In genomic region chr17:72761431-72761830, GRCh38 we compare ENCODE assay signal across 27 cellular contexts.
"Had no signal": no experiment of that assay in that cellular context is flagged by ENCODE, and none has a peak within 500 bp of the region (broad histone marks: within the 10 kb centered on the region; RNA-seq: fewer than 3 reads in every experiment).

No MANE protein-coding gene starts in this region.

- H3K36me3 ChIP-seq: left ventricle myocardium inferior, neural progenitor cell, neutrophil, right atrium auricular region, right lobe of liver, thoracic aorta, tibial artery, uterus had no signal

- H3K36me3 Mint-ChIP-seq: neural progenitor cell had no signal

- H3K27ac ChIP-seq: hepatocyte, left ventricle myocardium inferior, neural progenitor cell, neutrophil, parathyroid adenoma, right atrium auricular region, right lobe of liver, skin epidermis, stomach, thoracic aorta, tibial artery, uterus had no signal

- H3K27me3 Mint-ChIP-seq: naive B cell; stimulated activated naive B cell treated with anti-CD40 and anti-IgM and Interleukin-4, amounts not matched to agents 10 μg/mL and 1 μg/mL and 100 μg/mL, for 72 hours had no signal

- ATAC-seq: natural killer cell; right lobe of liver; stimulated activated naive B cell treated with anti-CD40 and anti-IgM and Interleukin-4, amounts not matched to agents 10 μg/mL and 1 μg/mL and 100 μg/mL, for 72 hours; stimulated activated naive CD8-positive, alpha-beta T cell treated with anti-CD3 and anti-CD28 coated beads, Interleukin-15, Interleukin-2, amounts not matched to agents 100 U/mL and 50 U/mL, for 24 hours had no signal

- H3K4me3 Mint-ChIP-seq: mesothelial cell of epicardium; naive B cell; natural killer cell; nephron progenitor cell; neural progenitor cell; stimulated activated naive B cell treated with anti-CD40 and anti-IgM and Interleukin-4, amounts not matched to agents 10 μg/mL and 1 μg/mL and 100 μg/mL, for 72 hours had no signal

- H3K4me3 ChIP-seq: hepatocyte, left ventricle myocardium inferior, lung, neural progenitor cell, right atrium auricular region, right lobe of liver, skin epidermis, stomach, thoracic aorta, tibial artery, uterus had no signal

- H3K4me1 ChIP-seq: left ventricle myocardium inferior, neural progenitor cell, parathyroid adenoma, right atrium auricular region, right lobe of liver, stomach, tibial artery, uterus had no signal

- H3K4me1 Mint-ChIP-seq: mesothelial cell of epicardium; naive B cell; nephron progenitor cell; stimulated activated naive B cell treated with anti-CD40 and anti-IgM and Interleukin-4, amounts not matched to agents 10 μg/mL and 1 μg/mL and 100 μg/mL, for 72 hours had no signal

- H3K27ac Mint-ChIP-seq: mesothelial cell of epicardium; naive B cell; natural killer cell; nephron progenitor cell; neural progenitor cell; stimulated activated naive B cell treated with anti-CD40 and anti-IgM and Interleukin-4, amounts not matched to agents 10 μg/mL and 1 μg/mL and 100 μg/mL, for 72 hours had no signal

- H3K9me3 ChIP-seq: neutrophil, right lobe of liver, thoracic aorta, tibial artery, uterus had no signal

- H3K27me3 ChIP-seq: hepatocyte, neural progenitor cell, neutrophil, right atrium auricular region, right lobe of liver, stomach, tibial artery, uterus had no signal

- DNase-seq: islet precursor cell; left ventricle myocardium inferior; mesendoderm; naive B cell; natural killer cell; nephron progenitor cell; occipital lobe; right lobe of liver; stimulated activated CD4-positive, alpha-beta T cell treated with anti-CD3 and anti-CD28 coated beads, Interleukin-12 subunit alpha, Interleukin-12 subunit beta, amount 100 ng/mL, for 4 hours; stimulated activated CD4-positive, alpha-beta T cell treated with anti-CD3 and anti-CD28 coated beads, Interleukin-15, amount 100 ng/mL, for 24 hours; stimulated activated CD4-positive, alpha-beta T cell treated with anti-CD3 and anti-CD28 coated beads, Interleukin-2, amount 100 ng/mL, for 24 hours; stimulated activated CD4-positive, alpha-beta T cell treated with anti-CD3 and anti-CD28 coated beads, Interleukin-4, amount 100 ng/mL, for 1 hour; stimulated activated naive B cell treated with anti-CD40 and anti-IgM and Interleukin-4, amounts not matched to agents 10 μg/mL and 1 μg/mL and 100 μg/mL, for 72 hours; stimulated activated naive CD8-positive, alpha-beta T cell treated with anti-CD3 and anti-CD28 coated beads, Interleukin-15, Interleukin-2, amounts not matched to agents 100 U/mL and 50 U/mL, for 24 hours; stomach; tibial artery; trophoblast cell; uterus had no signal
